Comparison of ENCODE assay signal across 9 cellular contexts in the genomic region with DNA sequence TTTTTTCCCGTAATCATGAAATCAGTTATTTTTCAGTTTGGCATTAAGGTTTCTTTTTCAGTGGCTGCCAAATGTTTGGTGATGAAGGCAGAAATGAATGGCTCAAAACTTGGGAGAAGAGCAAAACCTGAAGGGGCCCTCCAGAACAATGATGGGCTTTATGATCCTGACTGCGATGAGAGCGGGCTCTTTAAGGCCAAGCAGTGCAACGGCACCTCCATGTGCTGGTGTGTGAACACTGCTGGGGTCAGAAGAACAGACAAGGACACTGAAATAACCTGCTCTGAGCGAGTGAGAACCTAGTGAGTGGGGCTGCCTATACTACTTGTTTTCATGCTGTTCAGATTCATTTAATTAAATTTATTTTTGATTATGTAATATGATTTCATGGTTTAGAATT. TPM values are rescaled to one million over a fixed set of nuclear protein-coding genes. Genes with fewer than 3 reads are reported as not detected.
DNase-seq lines count a peak whose midpoint lies in the region; TF ChIP-seq lines count a peak whose summit lies in the region.
"Had no signal": no experiment of that assay in that cellular context is flagged by ENCODE, and none has a peak within 500 bp of the region (broad histone marks: within the 10 kb centered on the region; RNA-seq: fewer than 3 reads in every experiment).

No MANE protein-coding gene starts in this region.

- H3K9me3 Mint-ChIP-seq in progenitor cell of endocrine pancreas (ENCODE audit: low read depth): peaks cover 1% of the 10 kb centered on the region
- peaks cover under 1% of the 10 kb centered on the region for H3K9me3 Mint-ChIP-seq in glutamatergic neuron (ENCODE audit: unreplicated experiment)

- H3K36me3 Mint-ChIP-seq in progenitor cell of endocrine pancreas (ENCODE audit: insufficient read depth) (peaks cover 39% of the 10 kb centered on the region), glutamatergic neuron (ENCODE audit: unreplicated experiment) (no peaks in the 10 kb centered on the region)

- H3K4me3 Mint-ChIP-seq in progenitor cell of endocrine pancreas (ENCODE audit: low read depth) (peak overlapping the region; percentile 52), glutamatergic neuron (ENCODE audit: unreplicated experiment) (no peak overlapping the region)

- H3K27me3 ChIP-seq in H7 (ENCODE audit: control insufficient read depth, insufficient read depth, low read length): peaks cover 4% of the 10 kb centered on the region; the same call in 1 of the 2 replicates

- peaks cover 24% of the 10 kb centered on the region for H3K36me3 ChIP-seq in H7 (replicated peaks; ENCODE audit: control insufficient read depth, insufficient read depth, low read length)
- H3K36me3 ChIP-seq: SJSA1, thoracic aorta had no signal

- H3K27ac Mint-ChIP-seq in progenitor cell of endocrine pancreas (peak overlapping the region; percentile 81), glutamatergic neuron (ENCODE audit: unreplicated experiment) (no peak overlapping the region)

- H3K4me3 ChIP-seq in H7 (ENCODE audit: insufficient read depth, low read depth, low read length): no peak overlapping the region
- H3K4me3 ChIP-seq in epithelial cell of proximal tubule (ENCODE audit: low read depth, low read length): no peak overlapping the region
- H3K4me3 ChIP-seq: SJSA1, thoracic aorta had no signal

- H3K27me3 Mint-ChIP-seq in progenitor cell of endocrine pancreas (no peaks in the 10 kb centered on the region), glutamatergic neuron (ENCODE audit: unreplicated experiment) (peaks cover 1% of the 10 kb centered on the region)

- peak; percentile 69 for DNase-seq in H7
- DNase-seq in NCI-H69 (lab: John Stamatoyannopoulos, UW): peak; percentile 19
- no peak for DNase-seq in epithelial cell of proximal tubule (ENCODE audit: low read depth)
- no peak for DNase-seq in progenitor cell of endocrine pancreas (ENCODE audit: low spot score, unreplicated experiment)
- DNase-seq in glutamatergic neuron: no peak
- DNase-seq in stimulated activated naive CD4-positive, alpha-beta T cell (lab: John Stamatoyannopoulos, UW): no peak
- DNase-seq in SW 1271 (lab: John Stamatoyannopoulos, UW): no peak

- peak; percentile 51 for TF ChIP-seq CTCF in epithelial cell of proximal tubule (conservative IDR thresholded peaks at IDR 0.05; ENCODE audit: low read depth, low read length)
- peak; percentile 36 for TF ChIP-seq CTCF in progenitor cell of endocrine pancreas (IDR thresholded peaks at IDR 0.05; ENCODE audit: unreplicated experiment)
- TF ChIP-seq CTCF in glutamatergic neuron (IDR thresholded peaks at IDR 0.05; ENCODE audit: partially characterized antibody, unreplicated experiment): no peak

- H3K4me1 Mint-ChIP-seq in progenitor cell of endocrine pancreas (ENCODE audit: low read depth) (peaks cover 24% of the 10 kb centered on the region), glutamatergic neuron (ENCODE audit: low read depth, unreplicated experiment) (no peaks in the 10 kb centered on the region)

RNA-seq across cellular contexts. Expression of a gene that starts 4.6 kb away (rescaled TPM):
- total RNA-seq in H7 (2014; rRNA removed; shearing (Covaris generic)): 43.1 and 74.9 TPM in 2 replicates
- total RNA-seq in epithelial cell of proximal tubule (85.9 and 167 TPM in 2 replicates), progenitor cell of endocrine pancreas (393 and 397 TPM in 2 replicates), glutamatergic neuron (ENCODE audit: unreplicated experiment) (5.3 TPM)

RNA-seq across cellular contexts. Expression of a gene that starts 29.2 kb away (rescaled TPM):
- 203 and 255 TPM in 2 replicates for total RNA-seq in H7 (2014; rRNA removed; shearing (Covaris generic))
- total RNA-seq in epithelial cell of proximal tubule (38.1 and 46.2 TPM in 2 replicates), progenitor cell of endocrine pancreas (61.2 and 63.3 TPM in 2 replicates), glutamatergic neuron (ENCODE audit: unreplicated experiment) (27.9 TPM)

Comparison
In these comparisons a context has a peak if more than half of its experiments do, and no peak if none do; other contexts are left out.
1. DNase-seq: peak in H7 (single experiment) and NCI-H69 (single experiment); none in epithelial cell of proximal tubule (single experiment), progenitor cell of endocrine pancreas (single experiment), glutamatergic neuron (single experiment), stimulated activated naive CD4-positive, alpha-beta T cell (0 of 6) and SW 1271 (0 of 2).